ENCODE assay signal across 8 cellular contexts in genomic region chr18:8988262-8988871, GRCh38.
A peak's percentile ranks its signal among the peaks of the same experiment; 100 is the strongest.
DNase-seq lines count a peak whose midpoint lies in the region; ATAC-seq, FAIRE-seq and TF ChIP-seq lines count a peak whose summit lies in the region.

No MANE protein-coding gene starts in this region.

- H3K4me1 ChIP-seq in K562 (replicated peaks in 1 of 2; ENCODE audit: control insufficient read depth in 2 of 2, insufficient read depth in 2 of 2, low read length in 2 of 2) (peaks cover 14 to 24% of the 10 kb centered on the region in 2 experiments; a peak in 4 of 5 replicates), iPS DF 6.9 (ENCODE audit: control insufficient read depth, insufficient read depth, low read length) (no peaks in the 10 kb centered on the region)

- H3K9me3 ChIP-seq in K562 (replicated peaks; ENCODE audit: control insufficient read depth, insufficient read depth, low read depth, low read length): no peaks in the 10 kb centered on the region
- no peaks in the 10 kb centered on the region for H3K9me3 ChIP-seq in iPS DF 6.9 (ENCODE audit: control insufficient read depth, insufficient read depth, low read length)

- TF ChIP-seq RAD21 in K562 (CRISPR knock-in tag; conservative IDR thresholded peaks at IDR 0.05 in 1 of 2, IDR thresholded peaks at IDR 0.05 in 1 of 2): peak; percentile 91 to 94

- TF ChIP-seq POLR2A in K562 (conservative IDR thresholded peaks at IDR 0.05): no peak

- no peak overlapping the region for H3K27ac Mint-ChIP-seq in HFFc6

- peak; percentile 21 for DNase-seq in GDM1 (lab: John Stamatoyannopoulos, UW)
- peak; percentile 28 for DNase-seq in HFFc6
- DNase-seq in NCI-H1436 (lab: John Stamatoyannopoulos, UW): peak; percentile 58
- peak; percentile 42 for DNase-seq in T-helper 9 cell
- DNase-seq in K562 (ENCODE audit: extremely low read depth in 1 of 4, low spot score in 3 of 4): peak; percentile 46 to 84 (median 63)
- DNase-seq in iPS DF 6.9 (ENCODE audit: low read depth, low spot score): peak; percentile 70
- peak; percentile 64 for DNase-seq in stimulated activated CD4-positive, alpha-beta T cell treated with anti-CD3 and anti-CD28 coated beads, Interleukin-15, amount 100 ng/mL, for 24 hours

- in situ Hi-C loops in K562 (cut with MboI): loop anchor here (5.0 kb wide), 1 partner anchor 121 kb away; no protein-coding TSS in a partner anchor

- H3K27me3 ChIP-seq in K562 (ENCODE audit: control insufficient read depth in 2 of 2, insufficient read depth in 2 of 2, low read length in 2 of 2) (no peaks in the 10 kb centered on the region), iPS DF 6.9 (ENCODE audit: control insufficient read depth, insufficient read depth, low read length) (no peaks in the 10 kb centered on the region)

- no peak overlapping the region for H3K9ac ChIP-seq in K562 (ENCODE audit: insufficient read depth in 1 of 2, low read depth in 2 of 2, low read length in 2 of 2)

- H3K4me3 ChIP-seq in K562 (no peak overlapping the region), iPS DF 6.9 (ENCODE audit: low read length) (no peak overlapping the region)

- FAIRE-seq in K562 (lab: Jason Lieb, UNC): peak; percentile 80

- peaks cover 4% of the 10 kb centered on the region for H3K9me1 ChIP-seq in K562 (ENCODE audit: control insufficient read depth, insufficient read depth, low read length)

- H3K9me3 Mint-ChIP-seq in HFFc6: no peaks in the 10 kb centered on the region

- BruUV-seq in K562 (replicated peaks; lab: Mats Ljungman, UMichigan): no TSS peak

- CTCF ChIA-PET in K562 (lab: Yijun Ruan, JAX; ENCODE audit: low intra/inter-chr PET ratio): interaction anchor here (0.5 to 1.9 kb wide), 3 partner anchors 171 to 333 kb away, joined by 3 to 14 read pairs (median 14); no protein-coding TSS in a partner anchor

- H3K27me3 Mint-ChIP-seq in HFFc6 (ENCODE audit: insufficient read depth): no peaks in the 10 kb centered on the region; the same call in 1 of the 2 replicates

- intact Hi-C loops in K562 (cut with micrococcal nuclease): loop anchor here (2.0 to 5.0 kb wide), 2 partner anchors 66 to 291 kb away; no protein-coding TSS in a partner anchor

- TF ChIP-seq EP300 in K562 (IDR thresholded peaks at IDR 0.05; ENCODE audit: low read length): 0 out of 2 replicates have a peak, but pooled peaks have one; percentile 19

- ATAC-seq in K562: peak; percentile 92
- no peak for ATAC-seq in GM21526 (IDR thresholded peaks at IDR 0.05; ENCODE audit: low FRiP score, unreplicated experiment)

- H3K36me3 ChIP-seq in K562 (ENCODE audit: control insufficient read depth, insufficient read depth, low read length): no peaks in the 10 kb centered on the region
- no peaks in the 10 kb centered on the region for H3K36me3 ChIP-seq in iPS DF 6.9 (ENCODE audit: control insufficient read depth, insufficient read depth, low read length)

- no peaks in the 10 kb centered on the region for H3K79me2 ChIP-seq in K562 (ENCODE audit: control insufficient read depth, insufficient read depth, low read length)

- peak overlapping the region; percentile 74; the same call in 1 of the 2 replicates for H2AFZ ChIP-seq in K562 (ENCODE audit: low read depth, low read length)

- no peaks in the 10 kb centered on the region for H4K20me1 ChIP-seq in K562 (replicated peaks; ENCODE audit: control insufficient read depth, insufficient read depth, low read length)

- WGBS in K562 (ENCODE audit: insufficient coverage, low coverage, missing lambda C conversion rate): 32% methylated on average over 9 of the region's 10 CpGs
- WGBS in iPS DF 6.9 (ENCODE audit: insufficient coverage, insufficient read length): no CpG with 5 or more reads among the region's 10 CpGs

- H3K4me1 Mint-ChIP-seq in HFFc6 (ENCODE audit: low read depth): peaks cover 62% of the 10 kb centered on the region

- peak; percentile 82 for TF ChIP-seq CTCF in HFFc6 (IDR thresholded peaks at IDR 0.05)
- TF ChIP-seq CTCF in K562 (IDR thresholded peaks at IDR 0.05 in 2 of 3, conservative IDR thresholded peaks at IDR 0.05 in 1 of 3; ENCODE audit: insufficient read depth in 2 of 3, low read depth in 1 of 3, low read length in 3 of 3): peak; percentile 89 to 93 (median 91)

- POLR2A ChIA-PET in K562 (lab: Yijun Ruan, JAX): interaction anchor here (0.6 to 1.8 kb wide), 3 partner anchors 9 to 300 kb away, joined by 3 to 8 read pairs (median 4); no protein-coding TSS in a partner anchor

- H3K4me2 ChIP-seq in K562 (ENCODE audit: insufficient read depth, low read length): no peak overlapping the region

- H3K4me3 Mint-ChIP-seq in HFFc6: no peak overlapping the region

- H3K36me3 Mint-ChIP-seq in HFFc6 (ENCODE audit: low read depth): peaks cover 5% of the 10 kb centered on the region; the same call in 1 of the 2 replicates

- H3K27ac ChIP-seq in K562 (ENCODE audit: extremely low read depth, low read depth, low read length) (no peak overlapping the region), iPS DF 6.9 (ENCODE audit: low read length) (no peak overlapping the region)

TF ChIP-seq in K562, 482 proteins besides CTCF, POLR2A, EP300 and RAD21 (continues in another document):
- 0 out of 2 replicates have a peak, but pooled peaks have one; percentile 26 for TF ChIP-seq MTA2 (IDR thresholded peaks at IDR 0.05; ENCODE audit: low read depth)
- peak; percentile 38; the same call in 1 of the 2 replicates for TF ChIP-seq ZBTB7A (IDR thresholded peaks at IDR 0.05; ENCODE audit: borderline replicate concordance, control insufficient read depth, low read depth, low read length)
- no peak for TF ChIP-seq SREBF2 (CRISPR knock-in tag; IDR thresholded peaks at IDR 0.05)
- no peak for TF ChIP-seq CHCHD3 (CRISPR knock-in tag; IDR thresholded peaks at IDR 0.05)
- TF ChIP-seq MAFK (IDR thresholded peaks at IDR 0.05; ENCODE audit: low read length): 0 out of 2 replicates have a peak, but pooled peaks have one; percentile 4
- TF ChIP-seq KLF13 (tag; IDR thresholded peaks at IDR 0.05; ENCODE audit: borderline replicate concordance, low read depth): 0 out of 2 replicates have a peak, but pooled peaks have one; percentile 11
- 0 out of 2 replicates have a peak, but pooled peaks have one; percentile 39 for TF ChIP-seq DMBX1 (CRISPR knock-in tag; IDR thresholded peaks at IDR 0.05; ENCODE audit: borderline replicate concordance)
- 0 out of 2 replicates have a peak, but pooled peaks have one; percentile 14 for TF ChIP-seq MEF2D (tag; conservative IDR thresholded peaks at IDR 0.05; ENCODE audit: low read depth)
- TF ChIP-seq ZNF316 (IDR thresholded peaks at IDR 0.05): no peak
- peak; percentile 94 for TF ChIP-seq SMC3 (conservative IDR thresholded peaks at IDR 0.05; ENCODE audit: insufficient read depth, low read depth, low read length)
- TF ChIP-seq IRF1 (CRISPR knock-in tag; IDR thresholded peaks at IDR 0.05; ENCODE audit: borderline replicate concordance): no peak
- peak; percentile 84 for TF ChIP-seq CC2D1A (IDR thresholded peaks at IDR 0.05)
- TF ChIP-seq JUN (IDR thresholded peaks at IDR 0.05; ENCODE audit: borderline replicate concordance, low read depth, low read length): peak; percentile 35; the same call in 1 of the 2 replicates
- no peak for TF ChIP-seq JUN (CRISPR knock-in tag; IDR thresholded peaks at IDR 0.05; ENCODE audit: borderline replicate concordance)
- TF ChIP-seq MYNN (IDR thresholded peaks at IDR 0.05): peak; percentile 60
- TF ChIP-seq MYNN (CRISPR knock-in tag; IDR thresholded peaks at IDR 0.05): no peak
- TF ChIP-seq HINFP (tag; conservative IDR thresholded peaks at IDR 0.05; ENCODE audit: low read depth): 0 out of 2 replicates have a peak, but pooled peaks have one; percentile 35
- TF ChIP-seq ARID2 (IDR thresholded peaks at IDR 0.05): peak; percentile 75
- TF ChIP-seq ZHX1 (conservative IDR thresholded peaks at IDR 0.05; ENCODE audit: low read length): no peak
